Comparison of ENCODE assay signal across 18 cellular contexts in the genomic region with DNA sequence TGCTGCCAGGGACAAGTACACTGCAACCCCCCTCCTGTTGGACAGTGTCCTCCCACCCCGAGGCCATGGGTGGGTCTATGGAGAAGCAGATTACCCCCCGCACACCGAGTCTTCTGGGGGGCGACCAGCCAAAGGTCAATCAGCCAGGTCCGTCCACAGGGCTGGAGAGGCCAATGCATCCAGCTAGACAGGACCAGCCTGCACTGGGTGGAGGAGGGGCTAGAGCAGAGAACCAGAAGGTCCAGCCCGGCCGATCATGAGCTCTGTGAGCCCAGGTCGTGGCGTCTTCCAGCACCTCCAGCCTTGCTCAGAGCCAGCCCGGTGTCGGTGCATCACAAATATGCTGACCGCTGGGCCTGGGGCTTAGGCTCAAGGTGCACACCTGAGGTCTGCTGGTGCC. TPM values are rescaled to one million over a fixed set of nuclear protein-coding genes. Genes with fewer than 3 reads are reported as not detected.
A peak's percentile ranks its signal among the peaks of the same experiment; 100 is the strongest.
DNase-seq lines count a peak whose midpoint lies in the region; ATAC-seq and TF ChIP-seq lines count a peak whose summit lies in the region.
"Had no signal": no experiment of that assay in that cellular context is flagged by ENCODE, and none has a peak within 500 bp of the region (broad histone marks: within the 10 kb centered on the region; RNA-seq: fewer than 3 reads in every experiment).

No MANE protein-coding gene starts in this region.

- ATAC-seq in stimulated activated effector memory CD8-positive, alpha-beta T cell treated with anti-CD3 and anti-CD28 coated beads, Interleukin-12 subunit alpha, Interleukin-12 subunit beta, amount 100 ng/mL, for 72 hours, result no peak
- ATAC-seq in HG03439 (IDR thresholded peaks at IDR 0.05; ENCODE audit: unreplicated experiment), result no peak
- no peak for ATAC-seq in HG03378 (IDR thresholded peaks at IDR 0.05; ENCODE audit: unreplicated experiment)

- CTCF ChIA-PET in HEK293 (lab: Yijun Ruan, JAX), result interaction anchor here (0.7 kb wide), 1 partner anchor 9 kb away, joined by 3 read pairs; no protein-coding TSS in a partner anchor

- H3K9me3 ChIP-seq in breast epithelium (no peaks in the 10 kb centered on the region), HEK293 (ENCODE audit: control insufficient read depth, insufficient read depth, low read depth, low read length) (no peaks in the 10 kb centered on the region)

- H3K27me3 ChIP-seq in breast epithelium, result no peaks in the 10 kb centered on the region

- H3K36me3 ChIP-seq in breast epithelium, result no peaks in the 10 kb centered on the region
- peaks cover 0 to 57% of the 10 kb centered on the region in 2 experiments; a peak in 1 of 3 replicates for H3K36me3 ChIP-seq in HEK293 (ENCODE audit: control insufficient read depth in 2 of 2, insufficient read depth in 1 of 2, low read length in 2 of 2)

- TF ChIP-seq POLR2A in breast epithelium (IDR thresholded peaks at IDR 0.05), result no peak

- H3K27me3 Mint-ChIP-seq in endothelial cell (ENCODE audit: unreplicated experiment), result peaks cover 10% of the 10 kb centered on the region
- H3K27me3 Mint-ChIP-seq: B cell; CD4-positive, alpha-beta memory T cell; IgD-negative memory B cell had no signal

- H3K4me1 ChIP-seq in breast epithelium, result no peaks in the 10 kb centered on the region
- no peaks in the 10 kb centered on the region for H3K4me1 ChIP-seq in HEK293 (ENCODE audit: control insufficient read depth, insufficient read depth, low read length)

- no peaks in the 10 kb centered on the region for H3K4me1 Mint-ChIP-seq in endothelial cell (ENCODE audit: unreplicated experiment)
- no peaks in the 10 kb centered on the region for H3K4me1 Mint-ChIP-seq in stimulated activated effector memory CD8-positive, alpha-beta T cell treated with anti-CD3 and anti-CD28 coated beads, Interleukin-12 subunit alpha, Interleukin-12 subunit beta, amount 100 ng/mL, for 72 hours
- H3K4me1 Mint-ChIP-seq: B cell, CD14-positive monocyte had no signal

- peaks cover 16% of the 10 kb centered on the region for H3K36me3 Mint-ChIP-seq in endothelial cell (ENCODE audit: low read depth, unreplicated experiment)
- peaks cover 12% of the 10 kb centered on the region for H3K36me3 Mint-ChIP-seq in stimulated activated effector memory CD8-positive, alpha-beta T cell treated with anti-CD3 and anti-CD28 coated beads, Interleukin-12 subunit alpha, Interleukin-12 subunit beta, amount 100 ng/mL, for 72 hours
- H3K36me3 Mint-ChIP-seq: IgD-negative memory B cell had no signal

- DNase-seq in T47D (ENCODE audit: low read depth in 1 of 2, low spot score in 1 of 2), result peak; percentile 64 to 72
- DNase-seq in breast epithelium (ENCODE audit: low spot score in 2 of 2), result no peak
- DNase-seq in endothelial cell (ENCODE audit: low spot score), result no peak
- DNase-seq in stimulated activated effector memory CD8-positive, alpha-beta T cell treated with anti-CD3 and anti-CD28 coated beads, Interleukin-12 subunit alpha, Interleukin-12 subunit beta, amount 100 ng/mL, for 72 hours (ENCODE audit: low spot score in 2 of 2), result no peak
- no peak for DNase-seq in COR-L47 (lab: John Stamatoyannopoulos, UW)
- DNase-seq: Calu3; CD4-positive, alpha-beta memory T cell; DMS79 treated with DMSO at 0.1 percent for 48 hours; GF-D8; KBM-7 had no signal

- POLR2A ChIA-PET in HEK293 (lab: Yijun Ruan, JAX), result no interaction called here

- TF ChIP-seq CTCF in breast epithelium (IDR thresholded peaks at IDR 0.05) (no peak), HEK293 (tag by site-specific recombination; IDR thresholded peaks at IDR 0.05) (no peak), endothelial cell (IDR thresholded peaks at IDR 0.05; ENCODE audit: unreplicated experiment) (no peak)

- H3K9me3 Mint-ChIP-seq in endothelial cell (ENCODE audit: unreplicated experiment), result no peaks in the 10 kb centered on the region
- no peaks in the 10 kb centered on the region for H3K9me3 Mint-ChIP-seq in stimulated activated effector memory CD8-positive, alpha-beta T cell treated with anti-CD3 and anti-CD28 coated beads, Interleukin-12 subunit alpha, Interleukin-12 subunit beta, amount 100 ng/mL, for 72 hours
- H3K9me3 Mint-ChIP-seq: CD14-positive monocyte; CD4-positive, alpha-beta memory T cell; GM23338; IgD-negative memory B cell had no signal

- peak overlapping the region; percentile 18 for H3K4me3 Mint-ChIP-seq in endothelial cell (ENCODE audit: unreplicated experiment)
- no peak overlapping the region for H3K4me3 Mint-ChIP-seq in stimulated activated effector memory CD8-positive, alpha-beta T cell treated with anti-CD3 and anti-CD28 coated beads, Interleukin-12 subunit alpha, Interleukin-12 subunit beta, amount 100 ng/mL, for 72 hours
- H3K4me3 Mint-ChIP-seq: B cell; CD14-positive monocyte; CD4-positive, alpha-beta memory T cell; GM23338; IgD-negative memory B cell had no signal

- no peak overlapping the region for H3K4me3 ChIP-seq in breast epithelium
- H3K4me3 ChIP-seq in HEK293 (ENCODE audit: low read depth, low read length), result no peak overlapping the region
- H3K4me3 ChIP-seq: GM23338 had no signal

- no peak overlapping the region for H3K27ac Mint-ChIP-seq in endothelial cell (ENCODE audit: unreplicated experiment)
- H3K27ac Mint-ChIP-seq in stimulated activated effector memory CD8-positive, alpha-beta T cell treated with anti-CD3 and anti-CD28 coated beads, Interleukin-12 subunit alpha, Interleukin-12 subunit beta, amount 100 ng/mL, for 72 hours, result peak overlapping the region; percentile 40
- H3K27ac Mint-ChIP-seq: B cell; CD14-positive monocyte; CD4-positive, alpha-beta memory T cell; GM23338 had no signal

- peak overlapping the region in 1 of 2 donors; percentile 75 for H3K27ac ChIP-seq in breast epithelium
- no peak overlapping the region for H3K27ac ChIP-seq in HEK293 (ENCODE audit: extremely low read depth, low read depth, low read length)
- H3K27ac ChIP-seq: HL-60 had no signal

- in situ Hi-C loops in T47D (cut with HindIII; ENCODE audit: low pct_unique_long_range_greater_than_20kb, low sequenced_read_pairs), result no loop called here

- intact Hi-C loops in breast epithelium (cut with DNase I; ENCODE audit: low total_unique reads), result no loop called here

TF ChIP-seq in HEK293, 187 proteins besides CTCF, POLR2A, EP300 and RAD21:
- TF ChIP-seq ZNF292 (tag by site-specific recombination; IDR thresholded peaks at IDR 0.05; ENCODE audit: borderline replicate concordance, low read depth), result no peak
- peak; percentile 15; the same call in 1 of the 2 replicates for TF ChIP-seq GLIS2 (tag by site-specific recombination; IDR thresholded peaks at IDR 0.05)

RNA-seq across cellular contexts. Expression of gene ADSS1, which starts 8.2 kb away (rescaled TPM):
- total RNA-seq in breast epithelium, result 10 to 100 TPM in 1 of 3 donors, 1 to 10 TPM in 2; 6.9 to 13.0 (median 7.3) TPM
- 6.1 TPM for total RNA-seq in endothelial cell (ENCODE audit: unreplicated experiment)

RNA-seq across cellular contexts. Expression of gene INF2, which starts 26.5 kb away (rescaled TPM):
- total RNA-seq in breast epithelium, result 10 to 100 TPM; 31.0 to 70.9 (median 51.5) TPM
- total RNA-seq in endothelial cell (ENCODE audit: unreplicated experiment), result 97.2 TPM

RNA-seq across cellular contexts. Expression of gene SIVA1, which starts 37.1 kb away (rescaled TPM):
- total RNA-seq in breast epithelium, result 100 to 1,000 TPM; 181 to 225 (median 223) TPM
- total RNA-seq in endothelial cell (ENCODE audit: unreplicated experiment), result 84.3 TPM

Comparison
In these comparisons a context has a peak if more than half of its experiments do, and no peak if none do; other contexts are left out.
1. DNase-seq: peak in T47D (2 of 2); none in breast epithelium (0 of 2), endothelial cell (single experiment), stimulated activated effector memory CD8-positive, alpha-beta T cell treated with anti-CD3 and anti-CD28 coated beads, Interleukin-12 subunit alpha, Interleukin-12 subunit beta, amount 100 ng/mL, for 72 hours (0 of 2) and COR-L47 (single experiment).